1 cellular context compared by ENCODE assay signal in the genomic region with DNA sequence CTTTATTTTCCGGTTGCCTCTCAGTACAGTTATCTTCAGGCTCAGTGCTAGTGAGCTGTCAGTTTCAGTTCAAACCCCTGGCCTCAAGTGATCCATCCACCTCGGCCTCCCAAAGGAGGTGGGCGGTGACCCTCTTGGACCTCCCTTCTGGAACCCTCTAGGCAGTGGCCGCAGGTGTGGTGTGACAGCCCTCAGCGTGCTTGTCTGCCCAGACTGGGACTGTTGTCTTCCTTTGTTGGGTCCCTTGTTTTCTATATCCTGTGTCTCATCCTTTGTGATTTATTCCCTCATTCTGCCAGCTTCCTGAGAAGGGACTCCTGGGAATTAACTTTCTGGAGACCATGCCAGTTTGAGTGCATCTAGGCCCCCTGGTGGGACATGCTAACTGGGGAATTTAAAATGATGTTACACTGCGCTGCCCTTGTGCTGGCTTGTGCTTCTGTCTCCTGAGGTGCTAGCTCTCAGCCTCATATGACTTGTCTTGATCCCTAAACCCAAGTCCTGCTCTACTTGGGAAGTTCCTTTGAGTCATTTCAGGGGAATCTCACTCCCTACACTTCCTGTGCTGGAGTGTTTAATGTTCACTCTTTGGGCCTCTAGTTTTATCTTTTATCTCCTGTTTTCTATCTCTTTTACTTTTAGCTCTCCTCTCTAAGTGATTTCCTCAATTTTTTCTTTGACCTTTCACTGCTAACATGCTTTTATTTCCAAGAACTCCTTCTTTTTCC.
TF ChIP-seq lines count a peak whose summit lies in the region.

No MANE protein-coding gene starts in this region.

TF ChIP-seq in K562, 482 proteins besides CTCF, POLR2A, EP300 and RAD21 (continued from another document):
- TF ChIP-seq, protein P1, sequence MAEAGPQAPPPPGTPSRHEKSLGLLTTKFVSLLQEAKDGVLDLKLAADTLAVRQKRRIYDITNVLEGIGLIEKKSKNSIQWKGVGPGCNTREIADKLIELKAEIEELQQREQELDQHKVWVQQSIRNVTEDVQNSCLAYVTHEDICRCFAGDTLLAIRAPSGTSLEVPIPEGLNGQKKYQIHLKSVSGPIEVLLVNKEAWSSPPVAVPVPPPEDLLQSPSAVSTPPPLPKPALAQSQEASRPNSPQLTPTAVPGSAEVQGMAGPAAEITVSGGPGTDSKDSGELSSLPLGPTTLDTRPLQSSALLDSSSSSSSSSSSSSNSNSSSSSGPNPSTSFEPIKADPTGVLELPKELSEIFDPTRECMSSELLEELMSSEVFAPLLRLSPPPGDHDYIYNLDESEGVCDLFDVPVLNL (CRISPR knock-in tag; IDR thresholded peaks at IDR 0.05; ENCODE audit: low read depth), result peak; percentile 16; the same call in 1 of the 2 replicates
- TF ChIP-seq, protein P2, sequence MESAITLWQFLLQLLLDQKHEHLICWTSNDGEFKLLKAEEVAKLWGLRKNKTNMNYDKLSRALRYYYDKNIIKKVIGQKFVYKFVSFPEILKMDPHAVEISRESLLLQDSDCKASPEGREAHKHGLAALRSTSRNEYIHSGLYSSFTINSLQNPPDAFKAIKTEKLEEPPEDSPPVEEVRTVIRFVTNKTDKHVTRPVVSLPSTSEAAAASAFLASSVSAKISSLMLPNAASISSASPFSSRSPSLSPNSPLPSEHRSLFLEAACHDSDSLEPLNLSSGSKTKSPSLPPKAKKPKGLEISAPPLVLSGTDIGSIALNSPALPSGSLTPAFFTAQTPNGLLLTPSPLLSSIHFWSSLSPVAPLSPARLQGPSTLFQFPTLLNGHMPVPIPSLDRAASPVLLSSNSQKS (CRISPR knock-in tag; IDR thresholded peaks at IDR 0.05), result no peak
- TF ChIP-seq ETV6 (IDR thresholded peaks at IDR 0.05; ENCODE audit: borderline replicate concordance in 1 of 2, low read depth in 2 of 2, low read length in 1 of 2) (no peak), ETV6 (CRISPR knock-in tag; IDR thresholded peaks at IDR 0.05; ENCODE audit: borderline replicate concordance) (no peak)
TF ChIP-seq in K562: peak in this region for 76.
